In genomic region chr1:16981269-16981849, GRCh38 we compare ENCODE assay signal across 11 cellular contexts. TPM values are rescaled to one million over a fixed set of nuclear protein-coding genes. Genes with fewer than 3 reads are reported as not detected.
DNase-seq lines count a peak whose midpoint lies in the region; ATAC-seq and TF ChIP-seq lines count a peak whose summit lies in the region.
"Had no signal": no experiment of that assay in that cellular context is flagged by ENCODE, and none has a peak within 500 bp of the region (broad histone marks: within the 10 kb centered on the region; RNA-seq: fewer than 3 reads in every experiment).

No MANE protein-coding gene starts in this region.

- H3K4me3 Mint-ChIP-seq in progenitor cell of endocrine pancreas (ENCODE audit: low read depth) = peak overlapping the region; percentile 77

- H3K36me3 Mint-ChIP-seq in progenitor cell of endocrine pancreas (ENCODE audit: insufficient read depth) = peaks cover 7% of the 10 kb centered on the region

- peaks cover 0 to 44% (median 19%) of the 10 kb centered on the region in 7 donors for H3K27me3 ChIP-seq in spleen (replicated peaks in 1 of 7)

- DNase-seq in EL = peak; percentile 94
- peak; percentile 72 for DNase-seq in RWPE1 (ENCODE audit: low spot score)
- DNase-seq in epithelial cell of prostate (ENCODE audit: low read depth, low spot score) = peak; percentile 69
- DNase-seq in progenitor cell of endocrine pancreas (ENCODE audit: low spot score, unreplicated experiment) = no peak
- DNase-seq in spleen = no peak
- no peak for DNase-seq in UCSD-AML1 (lab: John Stamatoyannopoulos, UW; ENCODE audit: unreplicated experiment)
- DNase-seq: Kasumi-1, SHP77 treated with DMSO at 0.1 percent for 48 hours had no signal

- H3K4me1 Mint-ChIP-seq in progenitor cell of endocrine pancreas (ENCODE audit: low read depth) = peaks cover 10% of the 10 kb centered on the region

- CTCF ChIA-PET in RWPE1 (lab: Yijun Ruan, JAX) = interaction anchor here (0.9 to 1.1 kb wide), 2 partner anchors 18 to 56 kb away, joined by 3 read pairs; no protein-coding TSS in a partner anchor

- intact Hi-C loops in spleen (cut with DNase I; ENCODE audit: low total_unique reads) = no loop called here

- POLR2A ChIA-PET in RWPE1 (lab: Yijun Ruan, JAX; ENCODE audit: low non-redundant PET) = no interaction called here

- TF ChIP-seq POLR2A in spleen (IDR thresholded peaks at IDR 0.05) = no peak

- H3K27ac ChIP-seq in RWPE1 (peak overlapping the region; percentile 73), epithelial cell of prostate (peak overlapping the region; percentile 98), spleen (no peak overlapping the region)

- peak overlapping the region; percentile 95 for H3K27ac Mint-ChIP-seq in progenitor cell of endocrine pancreas

- 81 to 94% (median 87%) methylated on average over 10 of the region's 10 CpGs for WGBS in spleen, 5 donors

- TF ChIP-seq CTCF in RWPE1 (conservative IDR thresholded peaks at IDR 0.05; ENCODE audit: low read depth) (no peak), progenitor cell of endocrine pancreas (IDR thresholded peaks at IDR 0.05; ENCODE audit: unreplicated experiment) (no peak), spleen (IDR thresholded peaks at IDR 0.05 in 8 of 11, conservative IDR thresholded peaks at IDR 0.05 in 3 of 11) (no peak)

- no peaks in the 10 kb centered on the region for H3K9me3 ChIP-seq in spleen

- H3K36me3 ChIP-seq in spleen = peaks cover 0 to 20% (median 11%) of the 10 kb centered on the region in 6 donors

- no peaks in the 10 kb centered on the region for H3K9me3 Mint-ChIP-seq in progenitor cell of endocrine pancreas (ENCODE audit: low read depth)
- H3K9me3 Mint-ChIP-seq: activated naive CD4-positive, alpha-beta T cell treated with anti-CD3 and anti-CD28 coated beads, Interleukin-2, amount 50 U/mL, for 72 hours had no signal

- ATAC-seq in GM18517 (IDR thresholded peaks at IDR 0.05; ENCODE audit: unreplicated experiment) = no peak
- no peak for ATAC-seq in GM18519 (IDR thresholded peaks at IDR 0.05; ENCODE audit: low FRiP score, unreplicated experiment)

- H3K4me1 ChIP-seq in spleen = peaks cover 0 to 20% (median 13%) of the 10 kb centered on the region in 6 donors

- H3K27me3 Mint-ChIP-seq in progenitor cell of endocrine pancreas = peaks cover 7% of the 10 kb centered on the region

- H3K4me3 ChIP-seq in spleen = no peak overlapping the region

RNA-seq across cellular contexts. Expression of gene MFAP2, which starts 0.9 kb away (rescaled TPM):
- 170 and 174 TPM in 2 replicates for total RNA-seq in progenitor cell of endocrine pancreas
- 1 to 10 TPM in 3 of 7 donors, under 1 TPM in 1, not detected in 3; 0.77 to 2.7 (median 1.5) TPM for total RNA-seq in spleen
- polyA plus RNA-seq in spleen = 1 to 10 TPM in 2 of 3 donors, under 1 TPM in 1; 0.87 to 3.9 (median 1.2) TPM

RNA-seq across cellular contexts. Expression of gene ATP13A2, which starts 30.4 kb away (rescaled TPM):
- 65.8 and 69.2 TPM in 2 replicates for total RNA-seq in progenitor cell of endocrine pancreas
- 10 to 100 TPM; 45.4 to 83.9 (median 69.5) TPM for total RNA-seq in spleen
- 10 to 100 TPM; 13.7 to 27.1 (median 18.9) TPM for polyA plus RNA-seq in spleen

RNA-seq across cellular contexts. Expression of gene CROCC, which starts 59.6 kb away (rescaled TPM):
- total RNA-seq in progenitor cell of endocrine pancreas = 51.5 TPM in 2 replicates
- 10 to 100 TPM; 19.0 to 41.9 (median 31.0) TPM for total RNA-seq in spleen
- polyA plus RNA-seq in spleen = 10 to 100 TPM; 14.5 to 55.4 (median 27.5) TPM

Comparison
In these comparisons a context has a peak if more than half of its experiments do, and no peak if none do; other contexts are left out.
1. DNase-seq: peak in EL (single experiment), RWPE1 (single experiment) and epithelial cell of prostate (single experiment); none in progenitor cell of endocrine pancreas (single experiment), spleen (single experiment) and UCSD-AML1 (single experiment).
2. H3K27ac ChIP-seq: peak in RWPE1 (single experiment) and epithelial cell of prostate (single experiment); none in spleen (0 of 8).
3. RNA of gene MFAP2, which starts 0.9 kb away (total RNA-seq): 170 to 174 TPM in progenitor cell of endocrine pancreas; 0.77 to 2.7 TPM in spleen; every median in the first group is over 10 times any median in the second.